In the genomic region with DNA sequence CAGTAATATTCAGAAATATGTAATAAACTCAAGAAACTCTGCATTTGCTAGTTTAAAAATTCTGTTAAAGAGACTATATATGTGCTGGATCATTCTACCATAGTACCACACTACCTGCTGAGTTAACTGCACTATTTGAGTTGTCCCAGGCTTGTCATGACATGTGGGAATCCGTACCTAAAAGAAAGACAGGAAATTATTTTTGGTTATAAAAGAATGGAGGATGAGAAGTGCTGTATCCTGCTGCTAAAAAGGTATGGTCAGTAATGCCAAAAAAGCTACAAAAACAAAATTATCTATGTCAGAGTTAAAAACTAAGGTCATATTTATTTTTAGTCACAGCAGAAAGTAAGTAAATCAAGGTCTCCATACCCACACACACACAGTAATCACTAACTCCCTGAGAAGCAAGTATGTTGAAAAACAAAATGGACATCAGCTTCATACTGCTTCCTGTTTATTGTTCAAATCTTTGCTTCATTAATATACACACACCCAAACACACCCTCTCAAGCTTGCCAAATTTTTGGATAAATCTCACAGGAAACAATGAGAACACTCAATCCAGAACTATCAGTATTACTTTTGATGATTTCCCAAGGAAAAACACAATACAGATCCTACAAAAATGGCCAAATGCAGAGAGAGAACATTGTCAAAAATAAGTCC, we compare ENCODE assay signal across 17 cellular contexts. TPM values are rescaled to one million over a fixed set of nuclear protein-coding genes. Genes with fewer than 3 reads are reported as not detected.
DNase-seq lines count a peak whose midpoint lies in the region; ATAC-seq and TF ChIP-seq lines count a peak whose summit lies in the region.
"Had no signal": no experiment of that assay in that cellular context is flagged by ENCODE, and none has a peak within 500 bp of the region (broad histone marks: within the 10 kb centered on the region; RNA-seq: fewer than 3 reads in every experiment).

No MANE protein-coding gene starts in this region.

- peak overlapping the region; percentile 34; the same call in 1 of the 2 replicates for H3K4me2 ChIP-seq in GM23338
- H3K4me2 ChIP-seq: BLaER1 had no signal

- WGBS in endodermal cell (ENCODE audit: insufficient coverage in 1 of 2, insufficient read length in 1 of 2), 2 experiments, result 94% methylated on average over 1 of the region's 1 CpG; no CpG with 5 or more reads in 1 of the 2 experiments

- peaks cover 3% of the 10 kb centered on the region; the same call in 1 of the 3 replicates for H3K36me3 Mint-ChIP-seq in GM23338 (ENCODE audit: low read depth)
- H3K36me3 Mint-ChIP-seq in T-helper 17 cell (ENCODE audit: low read depth), result peaks cover 3% of the 10 kb centered on the region
- H3K36me3 Mint-ChIP-seq in endodermal cell (ENCODE audit: low read depth), result peaks cover 28% of the 10 kb centered on the region
- H3K36me3 Mint-ChIP-seq in natural killer cell treated with Interleukin-12 subunit alpha and Interleukin-12 subunit beta and Interleukin-15 and Interleukin-18, amount 100 ng/mL, for 72 hours, result peaks cover 9% of the 10 kb centered on the region

- H3K9me3 Mint-ChIP-seq in GM23338 (no peaks in the 10 kb centered on the region), endodermal cell (no peaks in the 10 kb centered on the region)
- no peaks in the 10 kb centered on the region for H3K9me3 Mint-ChIP-seq in natural killer cell treated with Interleukin-12 subunit alpha and Interleukin-12 subunit beta and Interleukin-15 and Interleukin-18, amount 100 ng/mL, for 72 hours

- no peaks in the 10 kb centered on the region for H3K79me2 ChIP-seq in GM23338 (replicated peaks; ENCODE audit: insufficient read depth)

- no peak overlapping the region for H3K4me3 ChIP-seq in GM23338
- no peak overlapping the region for H3K4me3 ChIP-seq in endodermal cell (ENCODE audit: low read length)
- H3K4me3 ChIP-seq: BLaER1, mucosa of descending colon, pancreas had no signal

- ATAC-seq in GM23338 (no peak), T-helper 17 cell (no peak), GM19023 (IDR thresholded peaks at IDR 0.05; ENCODE audit: unreplicated experiment) (no peak)
- no peak for ATAC-seq in natural killer cell treated with Interleukin-12 subunit alpha and Interleukin-12 subunit beta and Interleukin-15 and Interleukin-18, amount 100 ng/mL, for 72 hours
- ATAC-seq: mucosa of descending colon, pancreas had no signal

- no peak overlapping the region for H3K9ac ChIP-seq in endodermal cell (ENCODE audit: extremely low read depth, low read length, poor library complexity, severe bottlenecking)
- H3K9ac ChIP-seq: BLaER1 had no signal

- H3K36me3 ChIP-seq in GM23338 (ENCODE audit: insufficient read depth), result no peaks in the 10 kb centered on the region
- H3K36me3 ChIP-seq in endodermal cell (ENCODE audit: control insufficient read depth, insufficient read depth, low read length), result peaks cover 61% of the 10 kb centered on the region
- H3K36me3 ChIP-seq: pancreas had no signal

- H2AFZ ChIP-seq in GM23338, result no peak overlapping the region

- no peaks in the 10 kb centered on the region for H3K9me2 ChIP-seq in GM23338 (ENCODE audit: insufficient read depth)

- H3K27me3 ChIP-seq in GM23338 (ENCODE audit: insufficient read depth) (no peaks in the 10 kb centered on the region), endodermal cell (ENCODE audit: control insufficient read depth, insufficient read depth, low read length, poor library complexity, severe bottlenecking) (no peaks in the 10 kb centered on the region)
- H3K27me3 ChIP-seq: BLaER1, pancreas had no signal

- H3K4me1 ChIP-seq in GM23338 (ENCODE audit: insufficient read depth), result peaks cover 19% of the 10 kb centered on the region
- H3K4me1 ChIP-seq in endodermal cell (ENCODE audit: control insufficient read depth, insufficient read depth, low read length), result no peaks in the 10 kb centered on the region
- H3K4me1 ChIP-seq: BLaER1, pancreas had no signal

- no peaks in the 10 kb centered on the region; the same call in 1 of the 2 replicates for H3F3A ChIP-seq in GM23338 (replicated peaks; ENCODE audit: low read depth)

- H3K27me3 Mint-ChIP-seq in GM23338 (ENCODE audit: insufficient read depth, low read depth, poor library complexity), result no peaks in the 10 kb centered on the region
- no peaks in the 10 kb centered on the region for H3K27me3 Mint-ChIP-seq in T-helper 17 cell
- H3K27me3 Mint-ChIP-seq in endodermal cell (ENCODE audit: insufficient read depth), result no peaks in the 10 kb centered on the region
- no peaks in the 10 kb centered on the region for H3K27me3 Mint-ChIP-seq in natural killer cell treated with Interleukin-12 subunit alpha and Interleukin-12 subunit beta and Interleukin-15 and Interleukin-18, amount 100 ng/mL, for 72 hours

- TF ChIP-seq CTCF in GM23338 (conservative IDR thresholded peaks at IDR 0.05; ENCODE audit: low read depth in 2 of 2), result no peak
- TF ChIP-seq CTCF in endodermal cell (conservative IDR thresholded peaks at IDR 0.05), result no peak
- no peak for TF ChIP-seq CTCF in GM10248 (IDR thresholded peaks at IDR 0.05; ENCODE audit: control extremely low read depth, extremely low read depth, low read depth, missing control alignments)

- POLR2A ChIA-PET in GM10248 (lab: Yijun Ruan, JAX), result no interaction called here

- H3K27ac ChIP-seq in GM23338 (ENCODE audit: low read depth) (peak overlapping the region; percentile 3), endodermal cell (ENCODE audit: low read depth, low read length) (no peak overlapping the region)
- H3K27ac ChIP-seq: BLaER1, pancreas had no signal

- H3K4me1 Mint-ChIP-seq in GM23338, result peaks cover 16% of the 10 kb centered on the region
- H3K4me1 Mint-ChIP-seq in T-helper 17 cell, result peaks cover 6% of the 10 kb centered on the region
- H3K4me1 Mint-ChIP-seq in endodermal cell, result no peaks in the 10 kb centered on the region
- peaks cover 7 to 13% of the 10 kb centered on the region in 2 donors for H3K4me1 Mint-ChIP-seq in natural killer cell treated with Interleukin-12 subunit alpha and Interleukin-12 subunit beta and Interleukin-15 and Interleukin-18, amount 100 ng/mL, for 72 hours (ENCODE audit: low read depth in 2 of 2)

- CTCF ChIA-PET in GM10248 (lab: Yijun Ruan, JAX), result interaction anchor here (1.4 kb wide), 1 partner anchor 22 kb away, joined by 4 read pairs; no protein-coding TSS in a partner anchor

- no peaks in the 10 kb centered on the region for H4K20me1 ChIP-seq in GM23338 (replicated peaks; ENCODE audit: insufficient read depth)
- H4K20me1 ChIP-seq: BLaER1 had no signal

- H3K9me3 ChIP-seq in T-helper 17 cell (ENCODE audit: control insufficient read depth, low read length, poor library complexity, severe bottlenecking), result no peaks in the 10 kb centered on the region
- H3K9me3 ChIP-seq in endodermal cell (ENCODE audit: control insufficient read depth, low read length), result no peaks in the 10 kb centered on the region
- H3K9me3 ChIP-seq: BLaER1, mucosa of descending colon, pancreas had no signal

- H3K4me3 Mint-ChIP-seq in GM23338, result no peak overlapping the region
- H3K4me3 Mint-ChIP-seq in T-helper 17 cell, result no peak overlapping the region
- H3K4me3 Mint-ChIP-seq in endodermal cell, result no peak overlapping the region
- no peak overlapping the region for H3K4me3 Mint-ChIP-seq in natural killer cell treated with Interleukin-12 subunit alpha and Interleukin-12 subunit beta and Interleukin-15 and Interleukin-18, amount 100 ng/mL, for 72 hours

- H3K27ac Mint-ChIP-seq in GM23338 (peak overlapping the region; percentile 95), T-helper 17 cell (peak overlapping the region; percentile 71), endodermal cell (peak overlapping the region; percentile 78)
- H3K27ac Mint-ChIP-seq in natural killer cell treated with Interleukin-12 subunit alpha and Interleukin-12 subunit beta and Interleukin-15 and Interleukin-18, amount 100 ng/mL, for 72 hours, result peak overlapping the region; percentile 18 to 32

- DNase-seq in GM23338 (ENCODE audit: low spot score) (no peak), T-helper 17 cell (no peak), endodermal cell (no peak), NCI-H2171 treated with DMSO at 0.1 percent for 48 hours (lab: John Stamatoyannopoulos, UW) (no peak), medulla oblongata (ENCODE audit: extremely low spot score) (no peak), GM10248 (ENCODE audit: extremely low spot score) (no peak)
- no peak for DNase-seq in natural killer cell treated with Interleukin-12 subunit alpha and Interleukin-12 subunit beta and Interleukin-15 and Interleukin-18, amount 100 ng/mL, for 72 hours (ENCODE audit: low spot score)
- DNase-seq: activated CD8-positive, alpha-beta memory T cell treated with anti-CD3 and anti-CD28 coated beads, Interleukin-2, amount 50 U/mL, for 4 hours; aorta; foreskin fibroblast; mucosa of descending colon; NCI-H1105; NCI-H446; pancreas; stimulated activated CD4-positive, alpha-beta T cell treated with anti-CD3 and anti-CD28 coated beads, Interleukin-12 subunit alpha, Interleukin-12 subunit beta, amount 100 ng/mL, for 4 hours had no signal

TF ChIP-seq in GM23338, 12 proteins besides CTCF, POLR2A, EP300 and RAD21 (continues in another document):
- TF ChIP-seq NANOG (IDR thresholded peaks at IDR 0.05; ENCODE audit: borderline replicate concordance) (no peak), CREB1 (CRISPR knock-in tag; IDR thresholded peaks at IDR 0.05; ENCODE audit: low read depth) (no peak), STAT1 (IDR thresholded peaks at IDR 0.05; ENCODE audit: unreplicated experiment) (no peak), ZNF331 (CRISPR knock-in tag; IDR thresholded peaks at IDR 0.05; ENCODE audit: low read depth) (no peak)
- TF ChIP-seq, protein P1, sequence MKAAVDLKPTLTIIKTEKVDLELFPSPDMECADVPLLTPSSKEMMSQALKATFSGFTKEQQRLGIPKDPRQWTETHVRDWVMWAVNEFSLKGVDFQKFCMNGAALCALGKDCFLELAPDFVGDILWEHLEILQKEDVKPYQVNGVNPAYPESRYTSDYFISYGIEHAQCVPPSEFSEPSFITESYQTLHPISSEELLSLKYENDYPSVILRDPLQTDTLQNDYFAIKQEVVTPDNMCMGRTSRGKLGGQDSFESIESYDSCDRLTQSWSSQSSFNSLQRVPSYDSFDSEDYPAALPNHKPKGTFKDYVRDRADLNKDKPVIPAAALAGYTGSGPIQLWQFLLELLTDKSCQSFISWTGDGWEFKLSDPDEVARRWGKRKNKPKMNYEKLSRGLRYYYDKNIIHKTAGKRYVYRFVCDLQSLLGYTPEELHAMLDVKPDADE (IDR thresholded peaks at IDR 0.05), result no peak

RNA-seq across cellular contexts. Expression of a gene that starts 33.7 kb away (rescaled TPM):
- 17.5 and 40.6 TPM in 2 replicates for total RNA-seq in GM23338 (2014; rRNA removed; shearing (Covaris generic))
- 4.0 and 7.5 TPM in 2 replicates for polyA plus RNA-seq in GM23338 (2016; fragmentation: Nextera tagmentation; extraction: Ambion mirVana)
- total RNA-seq in T-helper 17 cell (10 to 100 TPM; 38.9 to 49.7 TPM), endodermal cell (10 to 100 TPM; 23.4 to 35.1 TPM)
- 19.6 TPM for polyA plus RNA-seq in endodermal cell (2013, experiment 1 of 2)
- 19.4 TPM for polyA plus RNA-seq in endodermal cell (2013, experiment 2 of 2)
- total RNA-seq in natural killer cell treated with Interleukin-12 subunit alpha and Interleukin-12 subunit beta and Interleukin-15 and Interleukin-18, amount 100 ng/mL, for 72 hours, result 10 to 100 TPM; 19.2 to 28.6 TPM

Comparison
In these comparisons a context has a peak if more than half of its experiments do, and no peak if none do; other contexts are left out.
1. H3K27ac Mint-ChIP-seq: peak in every context shown above with its lines; median percentile 95 in GM23338; 78 in endodermal cell; 71 in T-helper 17 cell; 25 in natural killer cell treated with Interleukin-12 subunit alpha and Interleukin-12 subunit beta and Interleukin-15 and Interleukin-18, amount 100 ng/mL, for 72 hours.